8 cellular contexts compared by ENCODE assay signal in genomic region chr3:168040624-168041208, GRCh38. TPM values are rescaled to one million over a fixed set of nuclear protein-coding genes. Genes with fewer than 3 reads are reported as not detected.
DNase-seq lines count a peak whose midpoint lies in the region; ATAC-seq, FAIRE-seq and TF ChIP-seq lines count a peak whose summit lies in the region.

No MANE protein-coding gene starts in this region.

- no peak overlapping the region for H3K9ac ChIP-seq in GM12878 (ENCODE audit: control insufficient read depth, insufficient read depth, low read length)

- TF ChIP-seq EP300 in GM12878 (IDR thresholded peaks at IDR 0.05; ENCODE audit: borderline replicate concordance in 1 of 2, control insufficient read depth in 1 of 2, low read depth in 2 of 2, low read length in 2 of 2), result no peak

- H3K9me3 ChIP-seq in GM12878 (replicated peaks; ENCODE audit: control insufficient read depth, insufficient read depth, low read length), result no peaks in the 10 kb centered on the region

- no peak overlapping the region for H3K27ac ChIP-seq in GM12878 (ENCODE audit: control insufficient read depth, insufficient read depth)

- peaks cover 4 to 6% of the 10 kb centered on the region in 2 experiments for H3K36me3 ChIP-seq in GM12878 (ENCODE audit: control insufficient read depth in 2 of 2, insufficient read depth in 2 of 2, low read length in 1 of 2)
- H3K36me3 ChIP-seq in kidney epithelial cell (ENCODE audit: control insufficient read depth, insufficient read depth, low read length), result peaks cover 1% of the 10 kb centered on the region

- no TSS peak for BruUV-seq in GM12878 (replicated peaks; lab: Mats Ljungman, UMichigan)

- no peaks in the 10 kb centered on the region for H3K4me1 ChIP-seq in GM12878 (ENCODE audit: control insufficient read depth, insufficient read depth, low read length)

- TF ChIP-seq RAD21 in GM12878 (IDR thresholded peaks at IDR 0.05; ENCODE audit: insufficient read depth, low read depth, low read length), result peak; percentile 58

- no peak overlapping the region for H3K4me2 ChIP-seq in GM12878 (ENCODE audit: control insufficient read depth, insufficient read depth)

- FAIRE-seq in GM12878 (lab: Jason Lieb, UNC), result peak; percentile 88

- TF ChIP-seq CTCF in GM12878 (IDR thresholded peaks at IDR 0.05 in 2 of 3, conservative IDR thresholded peaks at IDR 0.05 in 1 of 3; ENCODE audit: control insufficient read depth in 2 of 3, extremely low read depth in 1 of 3, insufficient read depth in 1 of 3, low read depth in 3 of 3, low read length in 3 of 3) (peak; percentile 31 to 58 (median 51); a peak in 4 of 6 replicates), kidney epithelial cell (IDR thresholded peaks at IDR 0.05; ENCODE audit: insufficient read depth, low read length, poor library complexity, severe bottlenecking) (peak; percentile 75)

- no peak for TF ChIP-seq POLR2A in GM12878 (IDR thresholded peaks at IDR 0.05; ENCODE audit: low read depth, low read length)

- SMC1A ChIA-PET in GM12878 (lab: Charles Lee; ENCODE audit: uncharacterized antibody, unreplicated experiment), result interaction anchor here (1.3 to 2.7 kb wide), 6 partner anchors 12 to 159 kb away, joined by 3 to 15 read pairs (median 8); partner anchors contain the start of gene GOLIM4

- RAD21 ChIA-PET in GM12878 (lab: Charles Lee; ENCODE audit: unreplicated experiment), result interaction anchor here (0.8 to 1.2 kb wide), 3 partner anchors 12 to 635 kb away, joined by 3 to 4 read pairs (median 3); no protein-coding TSS in a partner anchor

- H4K20me1 ChIP-seq in GM12878 (ENCODE audit: control insufficient read depth, insufficient read depth), result no peaks in the 10 kb centered on the region

- POLR2A ChIA-PET in GM12878 (lab: Charles Lee), result interaction anchor here (1.0 kb wide), 1 partner anchor 11 kb away, joined by 3 read pairs; no protein-coding TSS in a partner anchor

- 79% methylated on average over 6 of the region's 6 CpGs for WGBS in GM12878 (ENCODE audit: insufficient coverage, insufficient replicate concordance, low lambda C conversion rate, missing lambda C conversion rate)

- ATAC-seq in GM19351 (IDR thresholded peaks at IDR 0.05; ENCODE audit: unreplicated experiment) (peak; percentile 81), HG03342 (IDR thresholded peaks at IDR 0.05; ENCODE audit: unreplicated experiment) (peak; percentile 88), GM12878 (peak; percentile 68), GM19455 (IDR thresholded peaks at IDR 0.05; ENCODE audit: unreplicated experiment) (no peak)

- CTCF ChIA-PET in GM12878 (lab: Yijun Ruan, JAX), result interaction anchor here (0.7 to 6.9 kb wide), 13 partner anchors 10 to 202 kb away, joined by 3 to 48 read pairs (median 3); no protein-coding TSS in a partner anchor

- H3K4me3 ChIP-seq in GM12878 (no peak overlapping the region), kidney epithelial cell (ENCODE audit: low read depth, low read length) (no peak overlapping the region)

- H3K79me2 ChIP-seq in GM12878 (ENCODE audit: control insufficient read depth, insufficient read depth, low read length), result no peaks in the 10 kb centered on the region

- no peak overlapping the region for H2AFZ ChIP-seq in GM12878 (ENCODE audit: control insufficient read depth, low read depth, low read length)

- peak; percentile 60 for DNase-seq in D341Med (ENCODE audit: low spot score)
- peak; percentile 8 for DNase-seq in NCI-H510A (lab: John Stamatoyannopoulos, UW)
- no peak for DNase-seq in GM12878 (ENCODE audit: low read depth, low spot score)
- DNase-seq in kidney epithelial cell (ENCODE audit: low read depth), result peak; percentile 29
- DNase-seq in activated CD4-positive, alpha-beta T cell treated with anti-CD3 and anti-CD28 coated beads, Interleukin-2, amount 50 U/mL, for 48 hours, result no peak

- intact Hi-C loops in GM12878 (cut with micrococcal nuclease; ENCODE audit: unreplicated experiment), result loop anchor here (2.0 to 10.0 kb wide), 2 partner anchors 660 to 804 kb away; partner anchors contain the start of gene ZBBX

- in situ Hi-C loops in GM12878 (cut with MboI), result loop anchor here (10.0 kb wide), 1 partner anchor 814 kb away; no protein-coding TSS in a partner anchor

- H3K27me3 ChIP-seq in GM12878 (replicated peaks in 1 of 2; ENCODE audit: control insufficient read depth in 2 of 2, insufficient read depth in 2 of 2, low read length in 1 of 2) (no peaks in the 10 kb centered on the region), kidney epithelial cell (ENCODE audit: control insufficient read depth, insufficient read depth, low read length) (no peaks in the 10 kb centered on the region)

TF ChIP-seq in GM12878, 131 proteins besides CTCF, POLR2A, EP300 and RAD21:
- TF ChIP-seq BCL3 (IDR thresholded peaks at IDR 0.05; ENCODE audit: borderline replicate concordance, insufficient read depth, low read depth, low read length, poor library complexity, severe bottlenecking) (no peak), PRDM15 (CRISPR knock-in tag; IDR thresholded peaks at IDR 0.05) (no peak), SMC3 (IDR thresholded peaks at IDR 0.05; ENCODE audit: borderline replicate concordance, low read length) (peak; percentile 40; the same call in 1 of the 2 replicates)

RNA-seq across cellular contexts. Expression of gene GOLIM4, which starts 55.0 kb away (rescaled TPM):
- 42.8 and 52.3 TPM in 2 replicates for total RNA-seq in GM12878 (2013; cell fraction: nucleolus; rRNA removed)
- total RNA-seq in GM12878 (2014; rRNA removed), result 19.4 and 22.0 TPM in 2 replicates
- 25.2 and 26.2 TPM in 2 replicates for total RNA-seq in GM12878 (2014; rRNA removed; fragmentation: Illumina TruSeq; extraction: Trizol)
- 19.3 and 20.1 TPM in 2 replicates for total RNA-seq in GM12878 (2021)
- 6.4 TPM for polyA plus RNA-seq in GM12878 (2011; ENCODE audit: low read depth)
- 11.7 and 12.9 TPM in 2 replicates for polyA plus RNA-seq in GM12878 (2011; rRNA removed)
- 9.0 and 12.2 TPM in 2 replicates for polyA plus RNA-seq in GM12878 (2011; cell fraction: cytosol; rRNA removed)
- 12.0 and 16.4 TPM in 2 replicates for polyA plus RNA-seq in GM12878 (2011; cell fraction: nucleus; rRNA removed)
- polyA plus RNA-seq in GM12878 (2012), result 9.6 and 12.5 TPM in 2 replicates
- polyA plus RNA-seq in GM12878 (2014; fragmentation: Illumina TruSeq; extraction: Trizol), result 24.2 and 24.6 TPM in 2 replicates
- 10 to 100 TPM; 11.1 to 14.6 TPM for polyA plus RNA-seq in GM12878 (2014; fragmentation: Nextera tagmentation; extraction: Ambion mirVana)
- polyA plus RNA-seq in GM12878 (2014; rRNA removed), result 14.4 TPM in 2 replicates
- polyA plus RNA-seq in GM12878 (2016; fragmentation: Nextera tagmentation; extraction: Ambion mirVana), result 10 to 100 TPM; 26.6 to 32.4 TPM
- 15.4 and 25.7 TPM in 2 replicates for polyA minus RNA-seq in GM12878 (2011; rRNA and poly(A)+ RNA removed)
- polyA minus RNA-seq in GM12878 (2011; cell fraction: cytosol; rRNA and poly(A)+ RNA removed), result 10.0 and 15.3 TPM in 2 replicates
- 12.0 and 26.5 TPM in 2 replicates for polyA minus RNA-seq in GM12878 (2011; cell fraction: nucleus; rRNA and poly(A)+ RNA removed)
- total RNA-seq in kidney epithelial cell, result 27.2 and 27.9 TPM in 2 replicates

Comparison
In these comparisons a context has a peak if more than half of its experiments do, and no peak if none do; other contexts are left out.
1. DNase-seq: peak in D341Med (single experiment), NCI-H510A (single experiment) and kidney epithelial cell (single experiment); none in GM12878 (single experiment) and activated CD4-positive, alpha-beta T cell treated with anti-CD3 and anti-CD28 coated beads, Interleukin-2, amount 50 U/mL, for 48 hours (0 of 2).